In the genomic region with DNA sequence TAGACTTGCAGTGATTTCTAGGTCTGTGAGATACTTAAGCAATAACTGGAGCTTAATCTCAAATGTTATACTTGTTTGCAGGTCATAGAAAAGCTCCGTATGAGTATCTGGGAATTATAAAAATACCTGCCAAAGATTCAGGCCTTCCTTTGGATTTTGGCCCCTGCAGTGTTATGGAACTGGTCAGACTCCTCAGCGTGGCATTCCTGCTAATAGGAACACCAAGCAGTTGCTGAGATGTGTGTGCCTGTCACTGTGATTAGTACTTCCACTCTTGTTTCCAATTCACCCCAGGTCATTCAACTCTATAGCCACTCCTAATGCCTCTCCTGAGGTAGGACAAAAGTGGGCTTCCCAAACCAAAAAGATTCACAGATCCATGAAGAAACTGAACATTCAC, we compare ENCODE assay signal across 1 cellular context.
TF ChIP-seq lines count a peak whose summit lies in the region.

No MANE protein-coding gene starts in this region.

TF ChIP-seq in H1, 55 proteins besides CTCF, POLR2A, EP300 and RAD21:
- no peak for TF ChIP-seq HDAC6 (IDR thresholded peaks at IDR 0.05; ENCODE audit: low read depth, low read length)
- TF ChIP-seq, protein P1, sequence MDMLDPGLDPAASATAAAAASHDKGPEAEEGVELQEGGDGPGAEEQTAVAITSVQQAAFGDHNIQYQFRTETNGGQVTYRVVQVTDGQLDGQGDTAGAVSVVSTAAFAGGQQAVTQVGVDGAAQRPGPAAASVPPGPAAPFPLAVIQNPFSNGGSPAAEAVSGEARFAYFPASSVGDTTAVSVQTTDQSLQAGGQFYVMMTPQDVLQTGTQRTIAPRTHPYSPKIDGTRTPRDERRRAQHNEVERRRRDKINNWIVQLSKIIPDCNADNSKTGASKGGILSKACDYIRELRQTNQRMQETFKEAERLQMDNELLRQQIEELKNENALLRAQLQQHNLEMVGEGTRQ (IDR thresholded peaks at IDR 0.05; ENCODE audit: low read length), result no peak
- no peak for TF ChIP-seq YY1 (IDR thresholded peaks at IDR 0.05; ENCODE audit: low read depth, low read length)
- TF ChIP-seq, protein P2, sequence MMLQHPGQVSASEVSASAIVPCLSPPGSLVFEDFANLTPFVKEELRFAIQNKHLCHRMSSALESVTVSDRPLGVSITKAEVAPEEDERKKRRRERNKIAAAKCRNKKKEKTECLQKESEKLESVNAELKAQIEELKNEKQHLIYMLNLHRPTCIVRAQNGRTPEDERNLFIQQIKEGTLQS (IDR thresholded peaks at IDR 0.05; ENCODE audit: insufficient read depth, low read depth, low read length), result no peak
- TF ChIP-seq POLR2AphosphoS5 (IDR thresholded peaks at IDR 0.05; ENCODE audit: low read depth, low read length), result no peak
- TF ChIP-seq JUND (IDR thresholded peaks at IDR 0.05; ENCODE audit: low read length), result no peak
- no peak for TF ChIP-seq GTF2F1 (IDR thresholded peaks at IDR 0.05; ENCODE audit: borderline replicate concordance, low read depth, low read length)
- TF ChIP-seq SP2 (IDR thresholded peaks at IDR 0.05; ENCODE audit: low read length), result no peak
TF ChIP-seq in H1: peak in this region for 0.
